ENCODE assay signal across 7 cellular contexts in genomic region chr19:38264486-38265212, GRCh38. TPM values are rescaled to one million over a fixed set of nuclear protein-coding genes. Genes with fewer than 3 reads are reported as not detected.
DNase-seq lines count a peak whose midpoint lies in the region; ATAC-seq and TF ChIP-seq lines count a peak whose summit lies in the region.

TSS of gene SPINT2 (plus strand) at chr19:38264573. CDS start at chr19:38264893, 320 bp downstream.

- H3K27ac ChIP-seq in upper lobe of right lung = peak within 1 kb of the TSS; percentile 86

- peak; percentile 28 for TF ChIP-seq POLR2A in GM18526 (IDR thresholded peaks at IDR 0.05; ENCODE audit: extremely low read depth, insufficient read length)

- peaks cover 16% of the 10 kb centered on the region for H3K4me1 ChIP-seq in upper lobe of right lung

- H3K4me3 ChIP-seq in LNCaP clone FGC (ENCODE audit: low read depth, low read length) (peak within 1 kb of the TSS; percentile 77), upper lobe of right lung (peak within 1 kb of the TSS; percentile 64)

- peak; percentile 81 for DNase-seq in LNCaP clone FGC (ENCODE audit: low read depth)
- DNase-seq in activated CD4-positive, alpha-beta memory T cell treated with anti-CD3 and anti-CD28 coated beads for 36 hours = peak; percentile 59
- no peak for DNase-seq in natural killer cell treated with Interleukin-12 subunit alpha and Interleukin-12 subunit beta and Interleukin-15 and Interleukin-18, amount 100 ng/mL, for 72 hours (ENCODE audit: low spot score)
- DNase-seq in upper lobe of right lung = no peak
- DNase-seq in NCI-H1694 treated with DMSO at 0.1 percent for 48 hours (lab: John Stamatoyannopoulos, UW) = no peak

- peak within 1 kb of the TSS; percentile 96 for H3K27ac Mint-ChIP-seq in activated CD4-positive, alpha-beta memory T cell treated with anti-CD3 and anti-CD28 coated beads for 36 hours
- peak within 1 kb of the TSS; percentile 62 to 87 for H3K27ac Mint-ChIP-seq in natural killer cell treated with Interleukin-12 subunit alpha and Interleukin-12 subunit beta and Interleukin-15 and Interleukin-18, amount 100 ng/mL, for 72 hours

- H3K4me1 Mint-ChIP-seq in activated CD4-positive, alpha-beta memory T cell treated with anti-CD3 and anti-CD28 coated beads for 36 hours (ENCODE audit: low read depth) = peaks cover 31% of the 10 kb centered on the region
- H3K4me1 Mint-ChIP-seq in natural killer cell treated with Interleukin-12 subunit alpha and Interleukin-12 subunit beta and Interleukin-15 and Interleukin-18, amount 100 ng/mL, for 72 hours (ENCODE audit: low read depth in 2 of 2) = peaks cover 16 to 18% of the 10 kb centered on the region in 2 donors

- H3K36me3 Mint-ChIP-seq in activated CD4-positive, alpha-beta memory T cell treated with anti-CD3 and anti-CD28 coated beads for 36 hours = no peaks in the 10 kb centered on the region
- H3K36me3 Mint-ChIP-seq in natural killer cell treated with Interleukin-12 subunit alpha and Interleukin-12 subunit beta and Interleukin-15 and Interleukin-18, amount 100 ng/mL, for 72 hours = no peaks in the 10 kb centered on the region

- ATAC-seq in esophagus mucosa (peak; percentile 10), upper lobe of right lung (peak; percentile 32)
- ATAC-seq in natural killer cell treated with Interleukin-12 subunit alpha and Interleukin-12 subunit beta and Interleukin-15 and Interleukin-18, amount 100 ng/mL, for 72 hours = peak; percentile 8 to 54

- H3K36me3 ChIP-seq in upper lobe of right lung = no peaks in the 10 kb centered on the region

- H3K9me3 Mint-ChIP-seq in activated CD4-positive, alpha-beta memory T cell treated with anti-CD3 and anti-CD28 coated beads for 36 hours = no peaks in the 10 kb centered on the region
- H3K9me3 Mint-ChIP-seq in natural killer cell treated with Interleukin-12 subunit alpha and Interleukin-12 subunit beta and Interleukin-15 and Interleukin-18, amount 100 ng/mL, for 72 hours = no peaks in the 10 kb centered on the region

- no peaks in the 10 kb centered on the region for H3K27me3 Mint-ChIP-seq in activated CD4-positive, alpha-beta memory T cell treated with anti-CD3 and anti-CD28 coated beads for 36 hours
- peaks cover 21 to 32% of the 10 kb centered on the region in 2 donors for H3K27me3 Mint-ChIP-seq in natural killer cell treated with Interleukin-12 subunit alpha and Interleukin-12 subunit beta and Interleukin-15 and Interleukin-18, amount 100 ng/mL, for 72 hours

- no peaks in the 10 kb centered on the region for H3K9me3 ChIP-seq in upper lobe of right lung

- CTCF ChIA-PET in activated CD4-positive, alpha-beta memory T cell treated with anti-CD3 and anti-CD28 coated beads for 36 hours (lab: Charles Lee) = interaction anchor here (0.7 to 5.3 kb wide), 8 partner anchors 21 to 138 kb away, joined by 3 to 30 read pairs (median 4); partner anchors contain the start of genes CATSPERG, FAM98C and PSMD8

- TF ChIP-seq CTCF in LNCaP clone FGC (IDR thresholded peaks at IDR 0.05; ENCODE audit: control insufficient read depth, extremely low read depth, insufficient read depth) (peak; percentile 1; the same call in 1 of the 2 replicates), upper lobe of right lung (IDR thresholded peaks at IDR 0.05) (no peak)

- H3K4me3 Mint-ChIP-seq in activated CD4-positive, alpha-beta memory T cell treated with anti-CD3 and anti-CD28 coated beads for 36 hours = peak within 1 kb of the TSS; percentile 79
- H3K4me3 Mint-ChIP-seq in natural killer cell treated with Interleukin-12 subunit alpha and Interleukin-12 subunit beta and Interleukin-15 and Interleukin-18, amount 100 ng/mL, for 72 hours = peak within 1 kb of the TSS; percentile 73

- intact Hi-C loops in activated CD4-positive, alpha-beta memory T cell treated with anti-CD3 and anti-CD28 coated beads for 36 hours (cut with micrococcal nuclease) = loop anchor here (1.0 to 5.0 kb wide), 3 partner anchors 52 to 123 kb away; partner anchors contain the start of genes CATSPERG, GGN and SPRED3
- intact Hi-C loops in upper lobe of right lung (cut with DNase I) = no loop called here

- no peaks in the 10 kb centered on the region for H3K27me3 ChIP-seq in upper lobe of right lung

- POLR2A ChIA-PET in activated CD4-positive, alpha-beta memory T cell treated with anti-CD3 and anti-CD28 coated beads for 36 hours (lab: Charles Lee) = interaction anchor here (1.5 to 2.5 kb wide), 2 partner anchors 55 to 110 kb away, joined by 3 to 6 read pairs; partner anchors contain the start of genes KCNK6 and PSMD8

RNA-seq across cellular contexts. Expression of gene SPINT2, which starts in this region (rescaled TPM):
- total RNA-seq in activated CD4-positive, alpha-beta memory T cell treated with anti-CD3 and anti-CD28 coated beads for 36 hours = 10 to 100 TPM; 57.5 to 60.9 TPM
- total RNA-seq in esophagus mucosa (356 TPM), upper lobe of right lung (231 TPM)
- total RNA-seq in natural killer cell treated with Interleukin-12 subunit alpha and Interleukin-12 subunit beta and Interleukin-15 and Interleukin-18, amount 100 ng/mL, for 72 hours = 1 to 10 TPM; 6.9 to 9.1 TPM

Comparison
In these comparisons a context has a peak if more than half of its experiments do, and no peak if none do; other contexts are left out.
1. RNA of gene SPINT2 (total RNA-seq): 356 TPM in esophagus mucosa (single experiment), 231 TPM in upper lobe of right lung (single experiment) and 57.5 to 60.9 TPM in activated CD4-positive, alpha-beta memory T cell treated with anti-CD3 and anti-CD28 coated beads for 36 hours; 6.9 to 9.1 TPM in natural killer cell treated with Interleukin-12 subunit alpha and Interleukin-12 subunit beta and Interleukin-15 and Interleukin-18, amount 100 ng/mL, for 72 hours; every median in the first group is over 4 times any median in the second.
2. DNase-seq: peak in LNCaP clone FGC (single experiment) and activated CD4-positive, alpha-beta memory T cell treated with anti-CD3 and anti-CD28 coated beads for 36 hours (single experiment); none in natural killer cell treated with Interleukin-12 subunit alpha and Interleukin-12 subunit beta and Interleukin-15 and Interleukin-18, amount 100 ng/mL, for 72 hours (single experiment), upper lobe of right lung (single experiment) and NCI-H1694 treated with DMSO at 0.1 percent for 48 hours (single experiment).
3. Peak in every context shown above with its lines, with median percentiles within 50 percentile points of each other: ATAC-seq.